ENCODE assay signal across 24 cellular contexts in the genomic region with DNA sequence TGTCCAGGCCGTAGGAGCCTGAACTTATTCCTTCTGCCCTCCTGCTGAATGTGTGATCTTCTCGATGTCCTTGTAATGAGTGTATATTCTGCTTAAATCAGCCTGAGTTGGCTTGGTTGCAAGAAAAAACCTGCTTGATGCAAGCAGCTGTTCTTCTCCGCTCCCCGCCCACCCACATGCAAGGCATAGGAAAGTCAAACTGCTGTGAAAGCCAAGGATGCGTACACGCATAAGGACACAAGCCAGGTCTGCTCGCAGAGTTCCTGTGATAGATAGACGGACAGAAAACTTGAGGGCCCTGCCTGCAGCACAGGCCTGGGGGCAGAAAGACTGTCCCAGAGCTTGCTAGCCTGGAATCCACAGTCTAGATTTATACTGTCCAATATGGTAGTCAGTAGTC.
DNase-seq lines count a peak whose midpoint lies in the region; FAIRE-seq and TF ChIP-seq lines count a peak whose summit lies in the region.
"Had no signal": no experiment of that assay in that cellular context is flagged by ENCODE, and none has a peak within 500 bp of the region (broad histone marks: within the 10 kb centered on the region; RNA-seq: fewer than 3 reads in every experiment).

No MANE protein-coding gene starts in this region.

- no peak overlapping the region for H2AFZ ChIP-seq in H1 (ENCODE audit: low read length)
- H2AFZ ChIP-seq: GM23338 had no signal

- H4K5ac ChIP-seq in H1 (ENCODE audit: insufficient read length, low read depth, low read length): no peak overlapping the region

- H4K8ac ChIP-seq in H1 (ENCODE audit: extremely low read depth, insufficient read depth, low read length): no peak overlapping the region

- H3K18ac ChIP-seq in H1 (ENCODE audit: extremely low read depth, low read length): no peak overlapping the region

- no peak overlapping the region for H3K56ac ChIP-seq in H1 (replicated peaks; ENCODE audit: insufficient read length, low read depth, low read length)

- CTCF ChIA-PET in H1 (lab: Charles Lee; ENCODE audit: partially characterized antibody): interaction anchor here (0.5 to 1.2 kb wide), 2 partner anchors 12 to 42 kb away, joined by 3 to 5 read pairs; no protein-coding TSS in a partner anchor

- no peak overlapping the region; the same call in 1 of the 2 replicates for H2BK12ac ChIP-seq in H1 (ENCODE audit: low read depth, low read length)

- H3K23me2 ChIP-seq in H1 (ENCODE audit: low read depth, low read length): no peaks in the 10 kb centered on the region

- intact Hi-C loops in posterior cingulate gyrus (cut with DNase I): no loop called here
- intact Hi-C loops in sigmoid colon (cut with DNase I): no loop called here

- H3K9me3 ChIP-seq in H1 (ENCODE audit: insufficient read depth in 2 of 2, low read depth in 1 of 2, low read length in 1 of 2) (no peaks in the 10 kb centered on the region), sigmoid colon (no peaks in the 10 kb centered on the region)
- H3K9me3 ChIP-seq: BLaER1, Caco-2, HAP-1 had no signal

- H3K27me3 ChIP-seq in H1 (replicated peaks in 1 of 4; ENCODE audit: control insufficient read depth in 3 of 4, extremely low read depth in 1 of 4, insufficient read depth in 3 of 4, low read length in 3 of 4) (no peaks in the 10 kb centered on the region; a peak in 1 of 7 replicates), sigmoid colon (no peaks in the 10 kb centered on the region)
- H3K27me3 ChIP-seq: BLaER1 had no signal

- H2BK5ac ChIP-seq in H1 (ENCODE audit: low read depth, low read length): no peak overlapping the region

- H3K4me3 ChIP-seq in H1 (ENCODE audit: extremely low read depth in 1 of 4, insufficient read depth in 2 of 4, low read depth in 3 of 4, low read length in 4 of 4) (no peak overlapping the region), sigmoid colon (no peak overlapping the region)
- H3K4me3 ChIP-seq: BLaER1, GM23338, HAP-1 had no signal

- DNase-seq in DMS 273 (lab: John Stamatoyannopoulos, UW; ENCODE audit: unreplicated experiment) (peak; percentile 84), DMS 273 treated with DMSO at 0.1 percent for 48 hours (lab: John Stamatoyannopoulos, UW) (no peak), H1 (ENCODE audit: low read depth in 1 of 2, low spot score in 2 of 2) (no peak), middle frontal gyrus (ENCODE audit: extremely low spot score, low spot score) (peak; percentile 38), posterior cingulate gyrus (peak in 7 of 10 donors; percentile 30 to 88 (median 51)), NCI-H146 (lab: John Stamatoyannopoulos, UW) (no peak), sigmoid colon (no peak)
- DNase-seq in central memory CD4-positive, alpha-beta T cell: no peak
- DNase-seq: Caco-2; CD4-positive, CD25-positive, alpha-beta regulatory T cell; CD8-positive, alpha-beta T cell; DMS53; DMS79 treated with DMSO at 0.1 percent for 48 hours; GF-D8; HFFc6 had no signal

- H2AK5ac ChIP-seq in H1 (ENCODE audit: low read depth, low read length): no peak overlapping the region

- TF ChIP-seq POLR2A in H1 (IDR thresholded peaks at IDR 0.05; ENCODE audit: control extremely low read depth in 1 of 2, low read depth in 2 of 2, low read length in 2 of 2): no peak
- TF ChIP-seq POLR2A in sigmoid colon (IDR thresholded peaks at IDR 0.05): no peak

- H4K20me1 ChIP-seq in H1 (replicated peaks in 1 of 2; ENCODE audit: control insufficient read depth in 1 of 2, insufficient read depth in 2 of 2, low read length in 2 of 2): no peaks in the 10 kb centered on the region
- H4K20me1 ChIP-seq: BLaER1 had no signal

- no peak overlapping the region for H3K9ac ChIP-seq in H1 (replicated peaks in 1 of 4; ENCODE audit: extremely low read depth in 1 of 4, low read depth in 3 of 4, low read length in 3 of 4)
- H3K9ac ChIP-seq: BLaER1 had no signal

- no peak overlapping the region for H2BK15ac ChIP-seq in H1 (ENCODE audit: low read length)

- no peaks in the 10 kb centered on the region for H3K79me1 ChIP-seq in H1 (ENCODE audit: low read depth, low read length)

- no peak overlapping the region for H3K14ac ChIP-seq in H1 (ENCODE audit: insufficient read length)

- H4K91ac ChIP-seq in H1 (replicated peaks; ENCODE audit: insufficient read length, low read length): peak overlapping the region; percentile 25

- no peak overlapping the region for H3K4me2 ChIP-seq in H1 (ENCODE audit: insufficient read depth in 1 of 2, low read depth in 2 of 2, low read length in 2 of 2)
- H3K4me2 ChIP-seq: BLaER1, GM23338 had no signal

- no peak for TF ChIP-seq RAD21 in H1 (IDR thresholded peaks at IDR 0.05 in 1 of 2, conservative IDR thresholded peaks at IDR 0.05 in 1 of 2; ENCODE audit: low read depth in 2 of 2, low read length in 2 of 2)

- TF ChIP-seq CTCF in H1 (IDR thresholded peaks at IDR 0.05; ENCODE audit: control extremely low read depth in 1 of 3, insufficient read depth in 1 of 3, low read depth in 1 of 3, low read length in 3 of 3) (no peak), sigmoid colon (IDR thresholded peaks at IDR 0.05) (no peak)

- no peaks in the 10 kb centered on the region for H3K79me2 ChIP-seq in H1 (ENCODE audit: control insufficient read depth in 1 of 2, insufficient read depth in 2 of 2, low read length in 2 of 2)

- H3K4ac ChIP-seq in H1 (replicated peaks; ENCODE audit: insufficient read length, low read depth, low read length): no peak overlapping the region

- POLR2A ChIA-PET in H1 (lab: Charles Lee; ENCODE audit: partially characterized antibody): no interaction called here

- H3K27ac ChIP-seq in H1 (ENCODE audit: low read depth, low read length) (no peak overlapping the region), sigmoid colon (no peak overlapping the region)
- H3K27ac ChIP-seq: 22Rv1, BLaER1, C4-2B had no signal

- H3K23ac ChIP-seq in H1 (ENCODE audit: insufficient read length): no peak overlapping the region

- peaks cover 3 to 13% (median 6%) of the 10 kb centered on the region in 4 experiments; a peak in 5 of 7 replicates for H3K4me1 ChIP-seq in H1 (replicated peaks in 1 of 4; ENCODE audit: control insufficient read depth in 3 of 4, insufficient read depth in 4 of 4, low read length in 3 of 4)
- H3K4me1 ChIP-seq in sigmoid colon: peaks cover 0 to 25% (median 20%) of the 10 kb centered on the region in 4 donors
- H3K4me1 ChIP-seq: Caco-2, HAP-1 had no signal

- no peak overlapping the region for H2BK20ac ChIP-seq in H1 (ENCODE audit: low read length)

- FAIRE-seq in H1 (lab: Jason Lieb, UNC): no peak
- FAIRE-seq: A204.1, GM12891, GM18507, H54 had no signal

- WGBS in H1 (ENCODE audit: extremely low coverage in 1 of 2, insufficient coverage in 1 of 2, insufficient read length in 1 of 2, insufficient replicate concordance in 2 of 2, low coverage in 1 of 2, low lambda C conversion rate in 2 of 2, missing lambda C conversion rate in 1 of 2), 2 experiments: 82% methylated on average over 8 of the region's 8 CpGs; no CpG with 5 or more reads in 1 of the 2 experiments
- 85 to 90% methylated on average over 8 of the region's 8 CpGs for WGBS in sigmoid colon, 2 donors

- H3K36me3 ChIP-seq in H1 (ENCODE audit: control insufficient read depth in 2 of 4, insufficient read depth in 4 of 4, low read length in 3 of 4) (no peaks in the 10 kb centered on the region), sigmoid colon (no peaks in the 10 kb centered on the region)
- H3K36me3 ChIP-seq: BLaER1, HAP-1 had no signal

- TF ChIP-seq EP300 in H1 (IDR thresholded peaks at IDR 0.05; ENCODE audit: borderline replicate concordance in 1 of 2, low read depth in 2 of 2, low read length in 2 of 2) (no peak), sigmoid colon (IDR thresholded peaks at IDR 0.05) (no peak)

- H2BK120ac ChIP-seq in H1 (replicated peaks; ENCODE audit: low read depth, low read length): no peak overlapping the region

TF ChIP-seq in H1, 55 proteins besides CTCF, POLR2A, EP300 and RAD21:
- TF ChIP-seq BRCA1 (IDR thresholded peaks at IDR 0.05; ENCODE audit: low read depth, low read length) (no peak), HDAC6 (IDR thresholded peaks at IDR 0.05; ENCODE audit: low read depth, low read length) (no peak), RBBP5 (IDR thresholded peaks at IDR 0.05; ENCODE audit: borderline replicate concordance, low read depth, low read length) (no peak)

Comparison
In these comparisons a context has a peak if more than half of its experiments do, and no peak if none do; other contexts are left out.
1. DNase-seq: peak in DMS 273 (single experiment), middle frontal gyrus (single experiment) and posterior cingulate gyrus (7 of 10); none in DMS 273 treated with DMSO at 0.1 percent for 48 hours (single experiment), H1 (0 of 2), central memory CD4-positive, alpha-beta T cell (single experiment), NCI-H146 (single experiment) and sigmoid colon (single experiment).